Comparison of ENCODE assay signal across 22 cellular contexts in the genomic region with DNA sequence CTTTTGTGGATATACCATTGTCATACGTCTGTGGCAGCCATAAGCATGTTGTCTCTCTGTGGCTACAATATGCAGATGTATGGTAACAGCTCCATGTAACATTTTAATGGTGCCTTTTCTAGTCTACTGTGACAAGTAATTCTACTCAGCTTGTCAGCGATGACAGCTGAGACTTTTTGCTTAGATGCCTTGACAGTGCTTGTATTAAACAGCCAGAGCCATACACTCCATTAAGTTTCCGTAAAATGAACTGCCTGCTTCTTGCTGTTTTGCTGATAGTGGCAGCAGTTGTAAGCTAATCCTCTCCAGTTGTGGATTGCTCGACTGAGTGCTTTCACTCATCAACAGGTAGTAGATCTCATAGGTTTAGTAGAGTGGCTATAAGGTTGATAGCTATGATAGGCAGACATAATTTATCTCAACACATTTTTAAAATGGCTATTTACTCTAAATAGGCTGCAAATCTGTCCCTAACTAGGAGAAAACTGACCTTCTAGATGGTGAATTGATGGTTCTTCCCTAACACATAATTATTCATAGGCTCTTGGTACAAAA.
A peak's percentile ranks its signal among the peaks of the same experiment; 100 is the strongest.
DNase-seq lines count a peak whose midpoint lies in the region; ATAC-seq and TF ChIP-seq lines count a peak whose summit lies in the region.
"Had no signal": no experiment of that assay in that cellular context is flagged by ENCODE, and none has a peak within 500 bp of the region (broad histone marks: within the 10 kb centered on the region; RNA-seq: fewer than 3 reads in every experiment).

No MANE protein-coding gene starts in this region.

- no peak overlapping the region for H2BK15ac ChIP-seq in mesendoderm (replicated peaks; ENCODE audit: low read depth)

- DNase-seq in NCI-H2171 treated with DMSO at 0.1 percent for 48 hours (lab: John Stamatoyannopoulos, UW), result peak; percentile 45
- DNase-seq in NCI-H2171 (lab: John Stamatoyannopoulos, UW), result no peak
- DNase-seq in HEK293T (ENCODE audit: extremely low spot score), result peak; percentile 26
- DNase-seq in mesendoderm, result peak; percentile 7
- no peak for DNase-seq in BE2C
- DNase-seq in activated T-cell treated with anti-CD3 and anti-CD28 coated beads, Interleukin-2, amount 50 U/mL, for 4 hours, result no peak
- no peak for DNase-seq in osteocyte (ENCODE audit: extremely low spot score, unreplicated experiment)
- DNase-seq: 8988T; ACHN; AML-193; C1 segment of cervical spinal cord; Calu3; CD4-positive, alpha-beta memory T cell; COR-L47; DMS53; DMS79 treated with DMSO at 0.1 percent for 48 hours; GF-D8; H7; HCEC 1CT; HFFc6 had no signal

- no peaks in the 10 kb centered on the region for H3K4me1 Mint-ChIP-seq in activated T-cell treated with anti-CD3 and anti-CD28 coated beads, Interleukin-2, amount 50 U/mL, for 4 hours (ENCODE audit: low read depth)
- no peaks in the 10 kb centered on the region for H3K4me1 Mint-ChIP-seq in osteocyte (ENCODE audit: unreplicated experiment)
- H3K4me1 Mint-ChIP-seq: CD4-positive, alpha-beta memory T cell; GM23338 had no signal

- H3K79me1 ChIP-seq in mesendoderm (ENCODE audit: low read length), result no peaks in the 10 kb centered on the region

- H3K27me3 Mint-ChIP-seq in activated T-cell treated with anti-CD3 and anti-CD28 coated beads, Interleukin-2, amount 50 U/mL, for 4 hours (ENCODE audit: low read depth), result no peaks in the 10 kb centered on the region
- no peaks in the 10 kb centered on the region for H3K27me3 Mint-ChIP-seq in osteocyte (ENCODE audit: unreplicated experiment)
- H3K27me3 Mint-ChIP-seq: CD4-positive, alpha-beta memory T cell had no signal

- no peak overlapping the region for H3K4me3 Mint-ChIP-seq in activated T-cell treated with anti-CD3 and anti-CD28 coated beads, Interleukin-2, amount 50 U/mL, for 4 hours
- H3K4me3 Mint-ChIP-seq in osteocyte (ENCODE audit: unreplicated experiment), result no peak overlapping the region
- H3K4me3 Mint-ChIP-seq: CD4-positive, alpha-beta memory T cell; GM23338; HFFc6 had no signal

- no CpG with 5 or more reads among the region's 4 CpGs for WGBS in mesendoderm (ENCODE audit: extremely low coverage, insufficient coverage, low lambda C conversion rate)

- H3K9me3 Mint-ChIP-seq in activated T-cell treated with anti-CD3 and anti-CD28 coated beads, Interleukin-2, amount 50 U/mL, for 4 hours, result peaks cover 6% of the 10 kb centered on the region
- peaks cover 16% of the 10 kb centered on the region for H3K9me3 Mint-ChIP-seq in osteocyte (ENCODE audit: unreplicated experiment)
- H3K9me3 Mint-ChIP-seq: HFFc6 had no signal

- no peak overlapping the region for H3K4me2 ChIP-seq in mesendoderm (ENCODE audit: low read length)
- H3K4me2 ChIP-seq: A549, GM23338 had no signal

- CTCF ChIA-PET in HEK293T (lab: Yijun Ruan, JAX), result no interaction called here

- H3K27me3 ChIP-seq in mesendoderm (ENCODE audit: insufficient read depth, low read length, poor library complexity), result no peaks in the 10 kb centered on the region
- no peaks in the 10 kb centered on the region for H3K27me3 ChIP-seq in BE2C

- POLR2A ChIA-PET in HEK293T (lab: Yijun Ruan, JAX), result no interaction called here

- H3K4me1 ChIP-seq in mesendoderm (ENCODE audit: control insufficient read depth, low read depth, low read length), result no peaks in the 10 kb centered on the region
- H3K4me1 ChIP-seq in BE2C, result no peaks in the 10 kb centered on the region
- H3K4me1 ChIP-seq: A549 had no signal

- H3K23ac ChIP-seq in mesendoderm (ENCODE audit: low read length), result no peak overlapping the region

- H3K36me3 Mint-ChIP-seq in activated T-cell treated with anti-CD3 and anti-CD28 coated beads, Interleukin-2, amount 50 U/mL, for 4 hours (ENCODE audit: insufficient read depth), result no peaks in the 10 kb centered on the region
- H3K36me3 Mint-ChIP-seq in osteocyte (ENCODE audit: unreplicated experiment), result no peaks in the 10 kb centered on the region
- H3K36me3 Mint-ChIP-seq: CD4-positive, alpha-beta memory T cell had no signal

- no peaks in the 10 kb centered on the region for H3K79me2 ChIP-seq in mesendoderm (ENCODE audit: control insufficient read depth, insufficient read depth, low read length)

- H4K5ac ChIP-seq in mesendoderm (ENCODE audit: low read length), result no peak overlapping the region

- no peak overlapping the region for H3K27ac ChIP-seq in mesendoderm (ENCODE audit: low read depth, low read length)
- H3K27ac ChIP-seq: A549 had no signal

- no peak for ATAC-seq in activated T-cell treated with anti-CD3 and anti-CD28 coated beads, Interleukin-2, amount 50 U/mL, for 4 hours
- ATAC-seq: A549, GM23338 had no signal

- H3K56ac ChIP-seq in mesendoderm (ENCODE audit: low read length), result no peak overlapping the region

- no peak overlapping the region for H3K27ac Mint-ChIP-seq in osteocyte (ENCODE audit: unreplicated experiment)
- H3K27ac Mint-ChIP-seq: CD4-positive, alpha-beta memory T cell; GM23338; HFFc6 had no signal

- TF ChIP-seq CTCF in BE2C (IDR thresholded peaks at IDR 0.05; ENCODE audit: low read depth, low read length) (no peak), osteocyte (IDR thresholded peaks at IDR 0.05) (no peak)

- no peak overlapping the region for H2BK120ac ChIP-seq in mesendoderm (ENCODE audit: low read depth, low read length)

- H3K9me3 ChIP-seq in BE2C, result no peaks in the 10 kb centered on the region
- H3K9me3 ChIP-seq: A549 had no signal

- H3K36me3 ChIP-seq in mesendoderm (ENCODE audit: control insufficient read depth, insufficient read depth, low read length) (no peaks in the 10 kb centered on the region), BE2C (no peaks in the 10 kb centered on the region)

- H2AK5ac ChIP-seq in mesendoderm (ENCODE audit: low read length), result no peak overlapping the region

- H3K9ac ChIP-seq in mesendoderm (ENCODE audit: low read length), result no peak overlapping the region

- H3K4ac ChIP-seq in mesendoderm (ENCODE audit: low read depth, low read length), result no peak overlapping the region

- no peak overlapping the region for H3K18ac ChIP-seq in mesendoderm (ENCODE audit: low read length)

- H4K8ac ChIP-seq in mesendoderm (ENCODE audit: low read depth, low read length), result no peak overlapping the region

- H3K4me3 ChIP-seq in mesendoderm (ENCODE audit: low read length) (no peak overlapping the region), BE2C (ENCODE audit: low read depth, low read length) (no peak overlapping the region)
- H3K4me3 ChIP-seq: A549, GM23338 had no signal

- H2BK5ac ChIP-seq in mesendoderm (ENCODE audit: low read length), result no peak overlapping the region

TF ChIP-seq in HEK293T, 16 proteins besides CTCF, POLR2A, EP300 and RAD21:
- TF ChIP-seq FOXM1 (IDR thresholded peaks at IDR 0.05; ENCODE audit: borderline replicate concordance) (no peak), CTBP1 (IDR thresholded peaks at IDR 0.05; ENCODE audit: borderline replicate concordance) (peak; percentile 66), FOXA1 (IDR thresholded peaks at IDR 0.05) (no peak), ZNF384 (IDR thresholded peaks at IDR 0.05) (no peak)
- TF ChIP-seq, protein P1, sequence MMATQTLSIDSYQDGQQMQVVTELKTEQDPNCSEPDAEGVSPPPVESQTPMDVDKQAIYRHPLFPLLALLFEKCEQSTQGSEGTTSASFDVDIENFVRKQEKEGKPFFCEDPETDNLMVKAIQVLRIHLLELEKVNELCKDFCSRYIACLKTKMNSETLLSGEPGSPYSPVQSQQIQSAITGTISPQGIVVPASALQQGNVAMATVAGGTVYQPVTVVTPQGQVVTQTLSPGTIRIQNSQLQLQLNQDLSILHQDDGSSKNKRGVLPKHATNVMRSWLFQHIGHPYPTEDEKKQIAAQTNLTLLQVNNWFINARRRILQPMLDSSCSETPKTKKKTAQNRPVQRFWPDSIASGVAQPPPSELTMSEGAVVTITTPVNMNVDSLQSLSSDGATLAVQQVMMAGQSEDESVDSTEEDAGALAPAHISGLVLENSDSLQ (IDR thresholded peaks at IDR 0.05), result peak; percentile 93

Comparison
In these comparisons a context has a peak if more than half of its experiments do, and no peak if none do; other contexts are left out.
1. DNase-seq: peak in NCI-H2171 treated with DMSO at 0.1 percent for 48 hours (single experiment), HEK293T (single experiment) and mesendoderm (single experiment); none in NCI-H2171 (single experiment), BE2C (single experiment), activated T-cell treated with anti-CD3 and anti-CD28 coated beads, Interleukin-2, amount 50 U/mL, for 4 hours (single experiment) and osteocyte (single experiment).